In the genomic region with DNA sequence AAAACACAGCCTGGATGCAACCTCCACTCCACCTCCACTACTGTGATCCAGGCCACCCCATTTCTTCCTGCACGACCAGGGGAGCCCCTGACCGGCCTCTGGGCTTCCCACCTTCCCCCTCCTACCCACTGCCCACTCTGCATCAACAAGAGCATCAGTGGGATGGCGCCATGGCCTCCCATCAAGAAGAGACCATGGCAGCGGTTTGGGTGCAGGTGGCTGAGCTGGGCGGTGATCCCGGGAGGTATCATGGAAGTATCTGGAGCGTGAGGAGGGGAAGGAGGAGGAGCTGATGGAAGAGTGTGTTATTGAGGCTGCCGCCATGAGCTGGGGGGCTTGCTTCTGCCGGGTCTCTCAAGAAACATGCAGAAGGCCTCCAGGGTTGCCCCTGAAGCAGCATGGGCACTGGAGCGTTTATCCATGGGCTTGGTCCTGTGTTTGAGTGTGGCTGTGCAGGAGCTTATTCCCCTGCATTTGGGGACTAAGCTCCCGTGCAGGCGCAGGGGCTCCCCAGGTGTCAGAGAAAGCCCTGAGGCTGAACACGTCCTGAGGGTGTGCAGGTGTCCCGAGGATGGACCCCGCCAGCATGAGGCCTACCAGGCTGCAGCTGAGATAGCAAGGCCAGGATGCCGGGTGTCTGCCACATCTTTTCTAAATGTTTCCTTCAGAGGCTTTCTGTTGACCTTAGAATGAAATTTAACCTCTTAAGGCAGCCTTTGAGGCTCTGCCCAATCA, we compare ENCODE assay signal across 32 cellular contexts.
"Had no signal": no experiment of that assay in that cellular context is flagged by ENCODE, and none has a peak within 500 bp of the region (broad histone marks: within the 10 kb centered on the region; RNA-seq: fewer than 3 reads in every experiment).

No MANE protein-coding gene starts in this region.

- H3K27me3 ChIP-seq: adrenal gland, breast epithelium, cardiac muscle cell, dorsolateral prefrontal cortex had no signal

- H3K4me3 ChIP-seq: adrenal gland, breast epithelium, cardiac muscle cell, coronary artery, dorsolateral prefrontal cortex had no signal

- DNase-seq: activated CD4-positive, alpha-beta memory T cell treated with anti-CD3 and anti-CD28 coated beads, Interleukin-2, amount 10 ng/mL, durations not matched to agents 7 days and 5 days; activated CD4-positive, alpha-beta T cell treated with anti-CD3 and anti-CD28 coated beads for 1 hour; activated CD4-positive, alpha-beta T cell treated with anti-CD3 and anti-CD28 coated beads for 4 hours; activated CD4-positive, alpha-beta T cell treated with anti-CD3 and anti-CD28 coated beads, Interleukin-2, amount 10 ng/mL, durations not matched to agents 7 days and 5 days; activated CD4-positive, alpha-beta T cell treated with anti-CD3 and anti-CD28 coated beads, Interleukin-2, amount 50 U/mL, for 4 hours; activated CD8-positive, alpha-beta memory T cell treated with anti-CD3 and anti-CD28 coated beads, Interleukin-2, amount 50 U/mL, for 48 hours; activated gamma-delta T cell; activated naive CD4-positive, alpha-beta T cell; activated naive CD4-positive, alpha-beta T cell treated with anti-CD3 and anti-CD28 coated beads, Interleukin-2, amount 50 U/mL, for 16 hours; activated naive CD8-positive, alpha-beta T cell treated with anti-CD3 and anti-CD28 coated beads for 36 hours; activated naive CD8-positive, alpha-beta T cell treated with anti-CD3 and anti-CD28 coated beads, Interleukin-2, amount 50 U/mL, for 24 hours; activated T-cell treated with anti-CD3 and anti-CD28 coated beads for 4 hours; activated T-cell treated with anti-CD3 and anti-CD28 coated beads, Interleukin-2, amount 50 U/mL, for 24 hours; activated T-cell treated with anti-CD3 and anti-CD28 coated beads, Interleukin-2, amount 50 U/mL, for 72 hours; adrenal gland; amygdala; aorta; central memory CD4-positive, alpha-beta T cell; cerebellar nuclear complex; effector memory CD4-positive, alpha-beta T cell; endodermal cell; foreskin fibroblast; T-helper 2 cell had no signal

- ATAC-seq: activated naive CD8-positive, alpha-beta T cell treated with anti-CD3 and anti-CD28 coated beads, Interleukin-2, amount 50 U/mL, for 24 hours; activated T-cell treated with anti-CD3 and anti-CD28 coated beads, Interleukin-2, amount 50 U/mL, for 72 hours; esophagus mucosa; WTC11 had no signal

- H3K27ac Mint-ChIP-seq: activated CD4-positive, alpha-beta memory T cell treated with anti-CD3 and anti-CD28 coated beads, Interleukin-2, amount 10 ng/mL, durations not matched to agents 7 days and 5 days; activated CD4-positive, alpha-beta T cell treated with anti-CD3 and anti-CD28 coated beads, Interleukin-2, amount 10 ng/mL, durations not matched to agents 7 days and 5 days; activated naive CD8-positive, alpha-beta T cell treated with anti-CD3 and anti-CD28 coated beads for 36 hours; activated naive CD8-positive, alpha-beta T cell treated with anti-CD3 and anti-CD28 coated beads, Interleukin-2, amount 50 U/mL, for 24 hours; activated T-cell treated with anti-CD3 and anti-CD28 coated beads, Interleukin-2, amount 50 U/mL, for 24 hours; activated T-cell treated with anti-CD3 and anti-CD28 coated beads, Interleukin-2, amount 50 U/mL, for 72 hours; dendritic cell treated with granulocyte-macrophage colony-stimulating factor and Interleukin-4, amounts not matched to agents 40 ng/mL and 50 ng/mL, for 4 days; endodermal cell; WTC11 had no signal

- H3K27ac ChIP-seq: adrenal gland, breast epithelium, cardiac muscle cell, coronary artery, dorsolateral prefrontal cortex, VCaP had no signal

- H3K36me3 Mint-ChIP-seq: activated naive CD8-positive, alpha-beta T cell treated with anti-CD3 and anti-CD28 coated beads for 36 hours; brain; WTC11 had no signal

- H3K9me3 ChIP-seq: adrenal gland, breast epithelium had no signal

- H3K9me3 Mint-ChIP-seq: activated CD4-positive, alpha-beta memory T cell treated with anti-CD3 and anti-CD28 coated beads, Interleukin-2, amount 10 ng/mL, durations not matched to agents 7 days and 5 days; activated CD4-positive, alpha-beta T cell treated with anti-CD3 and anti-CD28 coated beads, Interleukin-2, amount 10 ng/mL, durations not matched to agents 7 days and 5 days; activated naive CD8-positive, alpha-beta T cell treated with anti-CD3 and anti-CD28 coated beads for 36 hours; activated naive CD8-positive, alpha-beta T cell treated with anti-CD3 and anti-CD28 coated beads, Interleukin-2, amount 50 U/mL, for 24 hours; activated T-cell treated with anti-CD3 and anti-CD28 coated beads, Interleukin-2, amount 50 U/mL, for 24 hours; activated T-cell treated with anti-CD3 and anti-CD28 coated beads, Interleukin-2, amount 50 U/mL, for 72 hours; dendritic cell treated with granulocyte-macrophage colony-stimulating factor and Interleukin-4, amounts not matched to agents 40 ng/mL and 50 ng/mL, for 4 days; WTC11 had no signal

- H3K36me3 ChIP-seq: adrenal gland, breast epithelium, cardiac muscle cell had no signal

- H3K4me3 Mint-ChIP-seq: activated CD4-positive, alpha-beta memory T cell treated with anti-CD3 and anti-CD28 coated beads, Interleukin-2, amount 10 ng/mL, durations not matched to agents 7 days and 5 days; activated CD4-positive, alpha-beta T cell treated with anti-CD3 and anti-CD28 coated beads, Interleukin-2, amount 10 ng/mL, durations not matched to agents 7 days and 5 days; activated naive CD8-positive, alpha-beta T cell treated with anti-CD3 and anti-CD28 coated beads for 36 hours; activated naive CD8-positive, alpha-beta T cell treated with anti-CD3 and anti-CD28 coated beads, Interleukin-2, amount 50 U/mL, for 24 hours; activated T-cell treated with anti-CD3 and anti-CD28 coated beads, Interleukin-2, amount 50 U/mL, for 24 hours; activated T-cell treated with anti-CD3 and anti-CD28 coated beads, Interleukin-2, amount 50 U/mL, for 72 hours; brain; dendritic cell treated with granulocyte-macrophage colony-stimulating factor and Interleukin-4, amounts not matched to agents 40 ng/mL and 50 ng/mL, for 4 days; endodermal cell; WTC11 had no signal

- H3K27me3 Mint-ChIP-seq: activated CD4-positive, alpha-beta memory T cell treated with anti-CD3 and anti-CD28 coated beads, Interleukin-2, amount 10 ng/mL, durations not matched to agents 7 days and 5 days; activated CD4-positive, alpha-beta T cell treated with anti-CD3 and anti-CD28 coated beads, Interleukin-2, amount 10 ng/mL, durations not matched to agents 7 days and 5 days; activated naive CD8-positive, alpha-beta T cell treated with anti-CD3 and anti-CD28 coated beads for 36 hours; activated T-cell treated with anti-CD3 and anti-CD28 coated beads, Interleukin-2, amount 50 U/mL, for 24 hours; dendritic cell treated with granulocyte-macrophage colony-stimulating factor and Interleukin-4, amounts not matched to agents 40 ng/mL and 50 ng/mL, for 4 days had no signal

- H3K4me1 ChIP-seq: adrenal gland, breast epithelium had no signal
